ENCODE assay signal across 8 cellular contexts in genomic region chr16:2683041-2683440, GRCh38. TPM values are rescaled to one million over a fixed set of nuclear protein-coding genes. Genes with fewer than 3 reads are reported as not detected.
DNase-seq lines count a peak whose midpoint lies in the region; ATAC-seq, FAIRE-seq and TF ChIP-seq lines count a peak whose summit lies in the region.
"Not testable (repeated sequence)": the region's sequence is repeated elsewhere in the genome, so short reads cannot be mapped to it uniquely, and the experiment has no call there.

No MANE protein-coding gene starts in this region.

- H3K27me3 Mint-ChIP-seq in T-helper 17 cell; astrocyte (ENCODE audit: low read depth, unreplicated experiment); immature natural killer cell (ENCODE audit: low read depth in 3 of 3); natural killer cell treated with Interleukin-12 subunit alpha and Interleukin-12 subunit beta and Interleukin-15 and Interleukin-18, amount 100 ng/mL, for 72 hours; stimulated activated naive CD8-positive, alpha-beta T cell treated with anti-CD3 and anti-CD28 coated beads, Interleukin-15, amount 100 ng/mL, for 72 hours: not testable (repeated sequence)

- H3K27ac ChIP-seq in C4-2B (peak overlapping the region; percentile 92), HUES64 (ENCODE audit: low read depth, low read length) (peak overlapping the region; percentile 65; the same call in 1 of the 2 replicates), astrocyte (ENCODE audit: low read depth, low read length) (peak overlapping the region; percentile 74)

- not testable (repeated sequence) for H3K9me3 Mint-ChIP-seq in astrocyte (ENCODE audit: unreplicated experiment); immature natural killer cell; natural killer cell treated with Interleukin-12 subunit alpha and Interleukin-12 subunit beta and Interleukin-15 and Interleukin-18, amount 100 ng/mL, for 72 hours; stimulated activated naive CD8-positive, alpha-beta T cell treated with anti-CD3 and anti-CD28 coated beads, Interleukin-15, amount 100 ng/mL, for 72 hours

- not testable (repeated sequence) for TF ChIP-seq CTCF in C4-2B (conservative IDR thresholded peaks at IDR 0.05); astrocyte (IDR thresholded peaks at IDR 0.05; ENCODE audit: insufficient read depth, low read depth, low read length); epithelial cell of esophagus (IDR thresholded peaks at IDR 0.05; ENCODE audit: insufficient read depth, low read depth, low read length, missing control alignments)

- H3K79me2 ChIP-seq in astrocyte (ENCODE audit: insufficient read depth, low read length): peaks cover 44% of the 10 kb centered on the region

- not testable (repeated sequence) for H3K4me1 ChIP-seq in HUES64 (ENCODE audit: insufficient read depth, low read length); astrocyte (ENCODE audit: insufficient read depth, low read length)

- not testable (repeated sequence) for H3K9me3 ChIP-seq in HUES64 (ENCODE audit: insufficient read depth, low read depth, low read length); T-helper 17 cell (ENCODE audit: control insufficient read depth, low read length, poor library complexity, severe bottlenecking); astrocyte (ENCODE audit: insufficient read depth, low read depth, low read length)

- H3K4me3 Mint-ChIP-seq in T-helper 17 cell (peak overlapping the region; percentile 97), astrocyte (ENCODE audit: unreplicated experiment) (peak overlapping the region; percentile 91), immature natural killer cell (peak overlapping the region; percentile 87 to 97 (median 94))
- H3K4me3 Mint-ChIP-seq in natural killer cell treated with Interleukin-12 subunit alpha and Interleukin-12 subunit beta and Interleukin-15 and Interleukin-18, amount 100 ng/mL, for 72 hours: peak overlapping the region; percentile 99
- H3K4me3 Mint-ChIP-seq in stimulated activated naive CD8-positive, alpha-beta T cell treated with anti-CD3 and anti-CD28 coated beads, Interleukin-15, amount 100 ng/mL, for 72 hours: peak overlapping the region; percentile 98 to 100

- not testable (repeated sequence) for ATAC-seq in T-helper 17 cell; natural killer cell treated with Interleukin-12 subunit alpha and Interleukin-12 subunit beta and Interleukin-15 and Interleukin-18, amount 100 ng/mL, for 72 hours; stimulated activated naive CD8-positive, alpha-beta T cell treated with anti-CD3 and anti-CD28 coated beads, Interleukin-15, amount 100 ng/mL, for 72 hours

- peaks cover 14% of the 10 kb centered on the region for H4K20me1 ChIP-seq in astrocyte (ENCODE audit: insufficient read depth, low read length)

- FAIRE-seq in astrocyte (lab: Jason Lieb, UNC): not testable (repeated sequence)

- H3K9ac ChIP-seq in HUES64 (ENCODE audit: low read depth, low read length) (peak overlapping the region; percentile 86), astrocyte (ENCODE audit: low read length) (peak overlapping the region; percentile 93)

- H3K4me2 ChIP-seq in astrocyte (ENCODE audit: low read length): peak overlapping the region; percentile 90

- H3K36me3 Mint-ChIP-seq in T-helper 17 cell (ENCODE audit: low read depth); astrocyte (ENCODE audit: low read depth, unreplicated experiment); immature natural killer cell; natural killer cell treated with Interleukin-12 subunit alpha and Interleukin-12 subunit beta and Interleukin-15 and Interleukin-18, amount 100 ng/mL, for 72 hours: not testable (repeated sequence)

- DNase-seq in T-helper 17 cell; astrocyte (ENCODE audit: low read depth); immature natural killer cell; natural killer cell treated with Interleukin-12 subunit alpha and Interleukin-12 subunit beta and Interleukin-15 and Interleukin-18, amount 100 ng/mL, for 72 hours (ENCODE audit: low spot score); stimulated activated naive CD8-positive, alpha-beta T cell treated with anti-CD3 and anti-CD28 coated beads, Interleukin-15, amount 100 ng/mL, for 72 hours: not testable (repeated sequence)
- DNase-seq in epithelial cell of esophagus (ENCODE audit: low read depth): peak; percentile 8

- peak overlapping the region; percentile 70 for H2AFZ ChIP-seq in astrocyte (ENCODE audit: low read depth, low read length)

- WGBS in HUES64: 4% methylated on average over 8 of the region's 13 CpGs

- not testable (repeated sequence) for H3K27me3 ChIP-seq in HUES64 (ENCODE audit: insufficient read depth, low read length); astrocyte (ENCODE audit: insufficient read depth, low read length)

- peaks cover 17% of the 10 kb centered on the region for H3K4me1 Mint-ChIP-seq in T-helper 17 cell
- H3K4me1 Mint-ChIP-seq in astrocyte (ENCODE audit: low read depth, unreplicated experiment): peaks cover 15% of the 10 kb centered on the region
- peaks cover 34 to 39% of the 10 kb centered on the region in 2 donors for H3K4me1 Mint-ChIP-seq in immature natural killer cell
- peaks cover 20 to 21% of the 10 kb centered on the region in 2 donors for H3K4me1 Mint-ChIP-seq in natural killer cell treated with Interleukin-12 subunit alpha and Interleukin-12 subunit beta and Interleukin-15 and Interleukin-18, amount 100 ng/mL, for 72 hours (ENCODE audit: low read depth in 2 of 2)
- H3K4me1 Mint-ChIP-seq in stimulated activated naive CD8-positive, alpha-beta T cell treated with anti-CD3 and anti-CD28 coated beads, Interleukin-15, amount 100 ng/mL, for 72 hours: peaks cover 52% of the 10 kb centered on the region

- not testable (repeated sequence) for H3K36me3 ChIP-seq in HUES64 (ENCODE audit: insufficient read depth, low read length); astrocyte (ENCODE audit: insufficient read depth, low read length)

- peak overlapping the region; percentile 99 for H3K27ac Mint-ChIP-seq in T-helper 17 cell
- H3K27ac Mint-ChIP-seq in astrocyte (ENCODE audit: unreplicated experiment): peak overlapping the region; percentile 88
- H3K27ac Mint-ChIP-seq in immature natural killer cell: peak overlapping the region; percentile 55 to 87 (median 80)
- peak overlapping the region; percentile 92 to 97 for H3K27ac Mint-ChIP-seq in natural killer cell treated with Interleukin-12 subunit alpha and Interleukin-12 subunit beta and Interleukin-15 and Interleukin-18, amount 100 ng/mL, for 72 hours
- peak overlapping the region; percentile 52 to 85 for H3K27ac Mint-ChIP-seq in stimulated activated naive CD8-positive, alpha-beta T cell treated with anti-CD3 and anti-CD28 coated beads, Interleukin-15, amount 100 ng/mL, for 72 hours

- H3K4me3 ChIP-seq in HUES64 (ENCODE audit: low read length): peak overlapping the region; percentile 98
- H3K4me3 ChIP-seq in astrocyte (ENCODE audit: insufficient read depth, low read depth, low read length): peak overlapping the region; percentile 85
- H3K4me3 ChIP-seq in epithelial cell of esophagus (ENCODE audit: low read length): peak overlapping the region; percentile 90

RNA-seq across cellular contexts. Expression of gene KCTD5, which starts 0.7 kb away (rescaled TPM):
- polyA plus RNA-seq in HUES64 (2013, experiment 1 of 2): 22.2 TPM
- 25.4 TPM for polyA plus RNA-seq in HUES64 (2013, experiment 2 of 2)
- total RNA-seq in T-helper 17 cell (10 to 100 TPM; 19.6 to 21.9 TPM), astrocyte (53.0 and 55.4 TPM in 2 replicates)
- polyA plus RNA-seq in immature natural killer cell: 10 to 100 TPM; 22.2 to 38.9 (median 25.9) TPM
- 10 to 100 TPM; 46.2 to 65.0 TPM for total RNA-seq in natural killer cell treated with Interleukin-12 subunit alpha and Interleukin-12 subunit beta and Interleukin-15 and Interleukin-18, amount 100 ng/mL, for 72 hours

RNA-seq across cellular contexts. Expression of gene PRSS27, which starts 37.0 kb away (rescaled TPM):
- polyA plus RNA-seq in HUES64 (2013, experiment 1 of 2): 1.6 TPM
- polyA plus RNA-seq in HUES64 (2013, experiment 2 of 2): 1.1 TPM
- total RNA-seq in T-helper 17 cell: 1 to 10 TPM in 1 of 2 donors, under 1 TPM in 1; 0.83 to 1.4 TPM
- total RNA-seq in astrocyte: 2.3 and 3.0 TPM in 2 replicates
- under 1 TPM in 1 of 3 donors, not detected in 2; 0.18 TPM for polyA plus RNA-seq in immature natural killer cell
- 1 to 10 TPM; 1.1 to 1.4 TPM for total RNA-seq in natural killer cell treated with Interleukin-12 subunit alpha and Interleukin-12 subunit beta and Interleukin-15 and Interleukin-18, amount 100 ng/mL, for 72 hours
